Comparison of ENCODE assay signal across 8 cellular contexts in genomic region chr2:172806426-172807008, GRCh38.
DNase-seq lines count a peak whose midpoint lies in the region; ATAC-seq and TF ChIP-seq lines count a peak whose summit lies in the region.

No MANE protein-coding gene starts in this region.

- 58 to 62% methylated on average over 4 to 5 of the region's 5 CpGs for WGBS in endodermal cell (ENCODE audit: insufficient coverage in 1 of 2, insufficient read length in 1 of 2), 2 experiments

- H3K4me3 Mint-ChIP-seq in endodermal cell: no peak overlapping the region
- H3K4me3 Mint-ChIP-seq in activated CD8-positive, alpha-beta memory T cell treated with anti-CD3 and anti-CD28 coated beads, Interleukin-2, amount 10 ng/mL, durations not matched to agents 7 days and 5 days: no peak overlapping the region

- H3K27me3 Mint-ChIP-seq in endodermal cell (ENCODE audit: insufficient read depth): peaks cover 15% of the 10 kb centered on the region
- H3K27me3 Mint-ChIP-seq in activated CD8-positive, alpha-beta memory T cell treated with anti-CD3 and anti-CD28 coated beads, Interleukin-2, amount 10 ng/mL, durations not matched to agents 7 days and 5 days: peaks cover 14% of the 10 kb centered on the region

- peaks cover 2% of the 10 kb centered on the region for H3K36me3 Mint-ChIP-seq in endodermal cell (ENCODE audit: low read depth)
- H3K36me3 Mint-ChIP-seq in activated CD8-positive, alpha-beta memory T cell treated with anti-CD3 and anti-CD28 coated beads, Interleukin-2, amount 10 ng/mL, durations not matched to agents 7 days and 5 days: no peaks in the 10 kb centered on the region

- H3K4me3 ChIP-seq in PC-3 (ENCODE audit: low read length): no peak overlapping the region
- H3K4me3 ChIP-seq in endodermal cell (ENCODE audit: low read length): no peak overlapping the region

- peak overlapping the region; percentile 58 for H2AFZ ChIP-seq in PC-3 (ENCODE audit: low read length)

- H3K4me1 Mint-ChIP-seq in endodermal cell: peaks cover 4% of the 10 kb centered on the region
- no peaks in the 10 kb centered on the region for H3K4me1 Mint-ChIP-seq in activated CD8-positive, alpha-beta memory T cell treated with anti-CD3 and anti-CD28 coated beads, Interleukin-2, amount 10 ng/mL, durations not matched to agents 7 days and 5 days

- no peaks in the 10 kb centered on the region for H3K27me3 ChIP-seq in PC-3 (ENCODE audit: low read length)
- no peaks in the 10 kb centered on the region for H3K27me3 ChIP-seq in endodermal cell (ENCODE audit: control insufficient read depth, insufficient read depth, low read length, poor library complexity, severe bottlenecking)

- H3K4me1 ChIP-seq in PC-3 (ENCODE audit: insufficient read depth, low read length) (no peaks in the 10 kb centered on the region), endodermal cell (ENCODE audit: control insufficient read depth, insufficient read depth, low read length) (no peaks in the 10 kb centered on the region)

- H4K20me1 ChIP-seq in PC-3 (ENCODE audit: low read length): no peaks in the 10 kb centered on the region

- H3K36me3 ChIP-seq in PC-3 (ENCODE audit: low read depth, low read length) (no peaks in the 10 kb centered on the region), endodermal cell (ENCODE audit: control insufficient read depth, insufficient read depth, low read length) (no peaks in the 10 kb centered on the region)

- TF ChIP-seq CTCF in PC-3 (conservative IDR thresholded peaks at IDR 0.05; ENCODE audit: low read depth, low read length) (peak; percentile 93), endodermal cell (conservative IDR thresholded peaks at IDR 0.05) (peak; percentile 93)

- no peak overlapping the region for H3K9ac ChIP-seq in PC-3 (ENCODE audit: low read length)
- no peak overlapping the region for H3K9ac ChIP-seq in endodermal cell (ENCODE audit: extremely low read depth, low read length, poor library complexity, severe bottlenecking)

- CTCF ChIA-PET in PC-3 (lab: Charles Lee): interaction anchor here (0.6 to 0.7 kb wide), 2 partner anchors 30 to 458 kb away, joined by 3 read pairs; no protein-coding TSS in a partner anchor
- CTCF ChIA-PET in activated CD8-positive, alpha-beta memory T cell treated with anti-CD3 and anti-CD28 coated beads, Interleukin-2, amount 10 ng/mL, durations not matched to agents 7 days and 5 days (lab: Charles Lee): interaction anchor here (1.1 to 3.1 kb wide), 7 partner anchors 9 to 164 kb away, joined by 3 to 29 read pairs (median 4); no protein-coding TSS in a partner anchor

- POLR2A ChIA-PET in PC-3 (lab: Charles Lee; ENCODE audit: unreplicated experiment): no interaction called here

- no peak overlapping the region for H3K27ac ChIP-seq in PC-3 (ENCODE audit: low read length)
- no peak overlapping the region for H3K27ac ChIP-seq in endodermal cell (ENCODE audit: low read depth, low read length)

- no peaks in the 10 kb centered on the region for H3K79me2 ChIP-seq in PC-3 (ENCODE audit: low read length)

- intact Hi-C loops in PC-3 (cut with micrococcal nuclease): loop anchor here (1.0 to 5.0 kb wide), 3 partner anchors 125 to 591 kb away; no protein-coding TSS in a partner anchor

- H3K9me3 ChIP-seq in PC-3 (ENCODE audit: low read length) (no peaks in the 10 kb centered on the region; the same call in 1 of the 2 replicates), endodermal cell (ENCODE audit: control insufficient read depth, low read length) (peaks cover 21% of the 10 kb centered on the region)

- peaks cover 29% of the 10 kb centered on the region for H3K9me3 Mint-ChIP-seq in endodermal cell
- peaks cover 8% of the 10 kb centered on the region for H3K9me3 Mint-ChIP-seq in activated CD8-positive, alpha-beta memory T cell treated with anti-CD3 and anti-CD28 coated beads, Interleukin-2, amount 10 ng/mL, durations not matched to agents 7 days and 5 days (ENCODE audit: low read depth)

- no peaks in the 10 kb centered on the region for H3F3A ChIP-seq in PC-3 (ENCODE audit: low read length, unreplicated experiment)

- BruUV-seq in PC-3 (replicated peaks; lab: Mats Ljungman, UMichigan): no TSS peak

- H3K9me2 ChIP-seq in PC-3 (replicated peaks; ENCODE audit: low read length): no peaks in the 10 kb centered on the region

- peak; percentile 64; the same call in 1 of the 2 replicates for ATAC-seq in PC-3
- no peak for ATAC-seq in HG02642 (IDR thresholded peaks at IDR 0.05; ENCODE audit: poor library complexity, unreplicated experiment)
- ATAC-seq in activated CD8-positive, alpha-beta memory T cell treated with anti-CD3 and anti-CD28 coated beads, Interleukin-2, amount 10 ng/mL, durations not matched to agents 7 days and 5 days: no peak

- DNase-seq in DMS 273 treated with DMSO at 0.1 percent for 48 hours (lab: John Stamatoyannopoulos, UW) (peak; percentile 35), KG1 (lab: John Stamatoyannopoulos, UW) (peak; percentile 21), PC-3 (peak; percentile 70), endodermal cell (no peak), midbrain (lab: John Stamatoyannopoulos, UW) (peak; percentile 64), ecto neural progenitor cell (ENCODE audit: low spot score) (no peak)
- no peak for DNase-seq in activated CD8-positive, alpha-beta memory T cell treated with anti-CD3 and anti-CD28 coated beads, Interleukin-2, amount 10 ng/mL, durations not matched to agents 7 days and 5 days

- H3K4me2 ChIP-seq in PC-3 (ENCODE audit: low read length): no peak overlapping the region

- H3K27ac Mint-ChIP-seq in endodermal cell: no peak overlapping the region
- no peak overlapping the region for H3K27ac Mint-ChIP-seq in activated CD8-positive, alpha-beta memory T cell treated with anti-CD3 and anti-CD28 coated beads, Interleukin-2, amount 10 ng/mL, durations not matched to agents 7 days and 5 days

Comparison
In these comparisons a context has a peak if more than half of its experiments do, and no peak if none do; other contexts are left out.
1. DNase-seq: peak in DMS 273 treated with DMSO at 0.1 percent for 48 hours (single experiment), KG1 (single experiment), PC-3 (single experiment) and midbrain (single experiment); none in endodermal cell (single experiment), activated CD8-positive, alpha-beta memory T cell treated with anti-CD3 and anti-CD28 coated beads, Interleukin-2, amount 10 ng/mL, durations not matched to agents 7 days and 5 days (single experiment) and ecto neural progenitor cell (single experiment).